Comparison of ENCODE assay signal across 27 cellular contexts in genomic region chr5:179176166-179176565, GRCh38.
"Had no signal": no experiment of that assay in that cellular context is flagged by ENCODE, and none has a peak within 500 bp of the region (broad histone marks: within the 10 kb centered on the region; RNA-seq: fewer than 3 reads in every experiment).

No MANE protein-coding gene starts in this region.

- H3K4me1 Mint-ChIP-seq: activated CD4-positive, alpha-beta T cell treated with anti-CD3 and anti-CD28 coated beads, Interleukin-2, amount 10 ng/mL, durations not matched to agents 24 days and 14 days; brain; central memory CD8-positive, alpha-beta T cell had no signal

- H3K4me3 ChIP-seq: adrenal gland, Peyer's patch, SJCRH30, SK-N-MC had no signal

- H3K27me3 ChIP-seq: adrenal gland, Peyer's patch, SJCRH30 had no signal

- H3K9me3 Mint-ChIP-seq: activated CD4-positive, alpha-beta T cell treated with anti-CD3 and anti-CD28 coated beads, Interleukin-2, amount 10 ng/mL, durations not matched to agents 24 days and 14 days had no signal

- H3K36me3 Mint-ChIP-seq: activated naive CD4-positive, alpha-beta T cell treated with anti-CD3 and anti-CD28 coated beads, Interleukin-2, amount 50 U/mL, for 72 hours had no signal

- ATAC-seq: activated CD8-positive, alpha-beta T cell treated with anti-CD3 and anti-CD28 coated beads for 36 hours; activated naive CD4-positive, alpha-beta T cell treated with anti-CD3 and anti-CD28 coated beads, Interleukin-2, amount 50 U/mL, for 72 hours; PC-3 had no signal

- H3K9me3 ChIP-seq: adrenal gland, Peyer's patch had no signal

- H3K27ac Mint-ChIP-seq: activated CD4-positive, alpha-beta T cell treated with anti-CD3 and anti-CD28 coated beads, Interleukin-2, amount 10 ng/mL, durations not matched to agents 24 days and 14 days; activated CD8-positive, alpha-beta T cell treated with anti-CD3 and anti-CD28 coated beads for 36 hours; activated naive CD4-positive, alpha-beta T cell treated with anti-CD3 and anti-CD28 coated beads, Interleukin-2, amount 50 U/mL, for 72 hours; activated T-helper 2 cell treated with anti-CD3 and anti-CD28 coated beads, Interferon-gamma antibody, Interleukin-2, Interleukin-4, amounts not matched to agents 10 μg/mL and 5 μg/mL and 100 μg/mL, durations not matched to agents 14 hours and 24 hours and 36 hours; brain had no signal

- H3K36me3 ChIP-seq: adrenal gland, Peyer's patch, SJCRH30, WERI-Rb-1 had no signal

- H3K4me1 ChIP-seq: adrenal gland, Peyer's patch, SJCRH30 had no signal

- H3K4me3 Mint-ChIP-seq: activated CD4-positive, alpha-beta T cell treated with anti-CD3 and anti-CD28 coated beads, Interleukin-2, amount 10 ng/mL, durations not matched to agents 24 days and 14 days; activated CD8-positive, alpha-beta T cell treated with anti-CD3 and anti-CD28 coated beads for 36 hours; brain; central memory CD8-positive, alpha-beta T cell had no signal

- H3K27ac ChIP-seq: adrenal gland, KMS-11, Peyer's patch, SJCRH30, SK-N-MC, WERI-Rb-1 had no signal

- DNase-seq: activated CD4-positive, alpha-beta T cell treated with anti-CD3 and anti-CD28 coated beads, Interleukin-2, amount 10 ng/mL, durations not matched to agents 24 days and 14 days; activated CD4-positive, alpha-beta T cell treated with anti-CD3 and anti-CD28 coated beads, Interleukin-2, amount 50 U/mL, for 4 hours; activated CD8-positive, alpha-beta T cell treated with anti-CD3 and anti-CD28 coated beads for 36 hours; activated gamma-delta T cell; activated naive CD4-positive, alpha-beta T cell treated with Interleukin-2 at 50 U/mL for 16 hours; activated T-cell treated with anti-CD3 and anti-CD28 coated beads, Interleukin-2, amount 50 U/mL, for 1 hour; adrenal gland; NCI-H1105; NCI-H1417 treated with DMSO at 0.1 percent for 48 hours; NCI-H187 treated with DMSO at 0.1 percent for 48 hours; NCI-H2081; NCI-H226; NCI-H446 treated with DMSO at 0.1 percent for 48 hours; NCI-H524 treated with DMSO at 0.1 percent for 48 hours; PC-3; Right ventricle myocardium superior; RPMI8226; SJCRH30; T1000; WERI-Rb-1 had no signal
